ENCODE assay signal across 8 cellular contexts in genomic region chr6:10722820-10723651, GRCh38. TPM values are rescaled to one million over a fixed set of nuclear protein-coding genes. Genes with fewer than 3 reads are reported as not detected.
DNase-seq lines count a peak whose midpoint lies in the region; ATAC-seq and TF ChIP-seq lines count a peak whose summit lies in the region.

Gene TMEM14C, plus strand, starts transcription at chr6:10723070. Its CDS starts 1,544 bp downstream, at chr6:10724614.

- no peaks in the 10 kb centered on the region for H3K9me3 ChIP-seq in right atrium auricular region
- no peaks in the 10 kb centered on the region for H3K9me3 ChIP-seq in uterus

- in situ Hi-C loops in GM13977 (cut with MboI; ENCODE audit: low pct_unique_long_range_greater_than_20kb, low sequenced_read_pairs, unreplicated experiment): no loop called here

- peak within 1 kb of the TSS; percentile 72 to 75 for H3K4me3 ChIP-seq in right atrium auricular region
- peak within 1 kb of the TSS; percentile 67 to 78 for H3K4me3 ChIP-seq in uterus

- peak; percentile 94 for ATAC-seq in HG02884 (IDR thresholded peaks at IDR 0.05; ENCODE audit: unreplicated experiment)

- peak; percentile 68 to 76 for TF ChIP-seq POLR2A in uterus (IDR thresholded peaks at IDR 0.05)

- TF ChIP-seq CTCF in GM13977 (IDR thresholded peaks at IDR 0.05; ENCODE audit: extremely low read depth, insufficient read depth, missing control alignments) (no peak), right atrium auricular region (IDR thresholded peaks at IDR 0.05) (no peak), uterus (IDR thresholded peaks at IDR 0.05) (peak in 1 of 4 experiments; percentile 29)

- H3K27me3 ChIP-seq in right atrium auricular region: no peaks in the 10 kb centered on the region
- H3K27me3 ChIP-seq in uterus: no peaks in the 10 kb centered on the region

- peak within 1 kb of the TSS; percentile 85 to 90 for H3K27ac ChIP-seq in right atrium auricular region
- H3K27ac ChIP-seq in uterus: peak within 1 kb of the TSS; percentile 80 to 83

- peaks cover 23% of the 10 kb centered on the region for H3K36me3 ChIP-seq in right atrium auricular region
- no peaks in the 10 kb centered on the region for H3K36me3 ChIP-seq in uterus

- H3K4me1 ChIP-seq in right atrium auricular region (peaks cover 0 to 36% of the 10 kb centered on the region in 2 donors), uterus (peaks cover 7 to 14% of the 10 kb centered on the region in 2 donors)

- peak; percentile 97 for DNase-seq in GM13977 (ENCODE audit: low spot score)
- DNase-seq in NCI-H1694 (lab: John Stamatoyannopoulos, UW): peak; percentile 86
- DNase-seq in T-helper 2 cell: peak; percentile 59 to 90 (median 76)
- peak; percentile 68 to 99 (median 96) for DNase-seq in anterior cingulate cortex (lab: John Stamatoyannopoulos, UW)
- DNase-seq in right atrium auricular region (ENCODE audit: low spot score): peak; percentile 98
- peak; percentile 94 for DNase-seq in pulmonary artery endothelial cell (ENCODE audit: low read depth, low spot score)
- DNase-seq in uterus: peak; percentile 99

- intact Hi-C loops in uterus (cut with DNase I; ENCODE audit: low total_unique reads): no loop called here

RNA-seq across cellular contexts. Expression of gene TMEM14C, which starts in this region (rescaled TPM):
- total RNA-seq in right atrium auricular region (100 to 1,000 TPM; 123 to 133 TPM), pulmonary artery endothelial cell (61.8 and 99.2 TPM in 2 replicates), uterus (100 to 1,000 TPM in 3 of 4 donors, 10 to 100 TPM in 1; 97.5 to 236 (median 159) TPM)

Comparison
In these comparisons a context has a peak if more than half of its experiments do, and no peak if none do; other contexts are left out.
1. Peak in every context shown above with its lines: DNase-seq, ATAC-seq, H3K4me3 ChIP-seq and H3K27ac ChIP-seq.